Comparison of ENCODE assay signal across 8 cellular contexts in genomic region chr4:184347251-184348239, GRCh38.
DNase-seq lines count a peak whose midpoint lies in the region; ATAC-seq lines count a peak whose summit lies in the region.

No MANE protein-coding gene starts in this region.

- H3K27me3 Mint-ChIP-seq in central memory CD8-positive, alpha-beta T cell = no peaks in the 10 kb centered on the region

- DNase-seq in NCI-H187 (lab: John Stamatoyannopoulos, UW) = peak; percentile 59 to 73
- DNase-seq in central memory CD8-positive, alpha-beta T cell (ENCODE audit: low spot score in 2 of 2) = no peak
- DNase-seq in medulla oblongata (ENCODE audit: extremely low spot score) = peak; percentile 58
- no peak for DNase-seq in activated CD4-positive, alpha-beta T cell treated with anti-CD3 and anti-CD28 coated beads, Interleukin-2, amount 50 U/mL, for 1 hour
- DNase-seq in RKO (ENCODE audit: low spot score) = no peak
- no peak for DNase-seq in HK-2 (ENCODE audit: unreplicated experiment)

- H3K4me3 Mint-ChIP-seq in central memory CD8-positive, alpha-beta T cell = peak overlapping the region; percentile 32

- H3K9me3 Mint-ChIP-seq in central memory CD8-positive, alpha-beta T cell = no peaks in the 10 kb centered on the region

- H3K36me3 Mint-ChIP-seq in central memory CD8-positive, alpha-beta T cell (ENCODE audit: insufficient read depth) = no peaks in the 10 kb centered on the region

- ATAC-seq in GM18519 (IDR thresholded peaks at IDR 0.05; ENCODE audit: low FRiP score, unreplicated experiment) (peak; percentile 75), HG02759 (IDR thresholded peaks at IDR 0.05; ENCODE audit: unreplicated experiment) (peak; percentile 75)
- no peak for ATAC-seq in central memory CD8-positive, alpha-beta T cell (replicated peaks; ENCODE audit: extremely low read depth, poor library complexity, severe bottlenecking)

- peak overlapping the region; percentile 22 for H3K27ac Mint-ChIP-seq in central memory CD8-positive, alpha-beta T cell (ENCODE audit: low read depth)

- peaks cover 39% of the 10 kb centered on the region for H3K4me1 Mint-ChIP-seq in central memory CD8-positive, alpha-beta T cell

Comparison
In these comparisons a context has a peak if more than half of its experiments do, and no peak if none do; other contexts are left out.
1. DNase-seq: peak in NCI-H187 (2 of 2) and medulla oblongata (single experiment); none in central memory CD8-positive, alpha-beta T cell (0 of 2), activated CD4-positive, alpha-beta T cell treated with anti-CD3 and anti-CD28 coated beads, Interleukin-2, amount 50 U/mL, for 1 hour (single experiment), RKO (single experiment) and HK-2 (single experiment).